In the genomic region with DNA sequence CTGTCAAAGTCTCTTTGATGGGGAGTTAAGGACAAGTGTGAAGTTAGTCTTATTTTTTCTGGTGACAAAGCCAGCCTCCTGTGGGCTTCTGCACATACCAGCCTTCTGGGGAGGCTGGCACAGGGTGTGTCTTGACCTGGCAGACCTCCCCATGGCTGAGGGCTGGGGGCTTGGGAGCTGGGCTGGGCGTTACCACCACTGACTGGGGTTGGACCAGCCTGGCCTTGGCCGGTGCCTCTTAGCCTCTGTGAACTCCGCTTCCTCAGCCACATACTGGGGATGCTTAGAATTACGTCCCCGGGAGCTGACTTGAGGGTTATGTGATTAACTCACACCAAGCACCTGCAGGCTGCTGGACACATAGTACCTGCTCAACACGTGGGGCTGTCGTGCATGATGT, we compare ENCODE assay signal across 20 cellular contexts. TPM values are rescaled to one million over a fixed set of nuclear protein-coding genes. Genes with fewer than 3 reads are reported as not detected.
DNase-seq lines count a peak whose midpoint lies in the region; ATAC-seq and TF ChIP-seq lines count a peak whose summit lies in the region.
"Had no signal": no experiment of that assay in that cellular context is flagged by ENCODE, and none has a peak within 500 bp of the region (broad histone marks: within the 10 kb centered on the region; RNA-seq: fewer than 3 reads in every experiment).

No MANE protein-coding gene starts in this region.

- H3K9me2 ChIP-seq in HCT116 (ENCODE audit: insufficient read depth): no peaks in the 10 kb centered on the region

- H3K27ac ChIP-seq in HCT116 (ENCODE audit: low read depth, low read length): no peak overlapping the region
- no peak overlapping the region for H3K27ac ChIP-seq in neuronal stem cell (replicated peaks; ENCODE audit: low read length)
- no peak overlapping the region for H3K27ac ChIP-seq in foreskin keratinocyte

- H3K27me3 ChIP-seq in HCT116 (ENCODE audit: insufficient read depth, low read length): no peaks in the 10 kb centered on the region
- H3K27me3 ChIP-seq in neuronal stem cell (ENCODE audit: control insufficient read depth in 3 of 3, insufficient read depth in 3 of 3, low read depth in 1 of 3, low read length in 3 of 3): no peaks in the 10 kb centered on the region
- H3K27me3 ChIP-seq in foreskin keratinocyte: no peaks in the 10 kb centered on the region

- H3K9ac ChIP-seq in HCT116 (ENCODE audit: low read length) (no peak overlapping the region), neuronal stem cell (ENCODE audit: low read depth, low read length, poor library complexity) (no peak overlapping the region)

- H3K9me3 Mint-ChIP-seq in endothelial cell (ENCODE audit: unreplicated experiment): no peaks in the 10 kb centered on the region

- H3K4me1 ChIP-seq in HCT116 (ENCODE audit: control insufficient read depth in 1 of 2, insufficient read depth in 2 of 2, low read length in 2 of 2) (peaks cover 2 to 6% of the 10 kb centered on the region in 2 experiments; a peak in 3 of 4 replicates), neuronal stem cell (ENCODE audit: control insufficient read depth in 2 of 2, insufficient read depth in 1 of 2, low read depth in 1 of 2, low read length in 2 of 2) (peaks cover 1 to 12% of the 10 kb centered on the region in 2 donors), foreskin keratinocyte (no peaks in the 10 kb centered on the region)

- RAD21 ChIA-PET in HCT116 (lab: Charles Lee; ENCODE audit: low non-redundant PET in 1 of 2, low total read pairs in 2 of 2, uncharacterized antibody in 2 of 2, unreplicated experiment in 2 of 2): no interaction called here

- no CpG with 5 or more reads among the region's 7 CpGs for WGBS in neuronal stem cell (ENCODE audit: extremely low coverage in 2 of 2, insufficient read length in 2 of 2, insufficient replicate concordance in 1 of 2), 2 donors

- H2BK5ac ChIP-seq in neuronal stem cell (ENCODE audit: low read length): peak overlapping the region; percentile 91

- H3K27me3 Mint-ChIP-seq in T-helper 17 cell: no peaks in the 10 kb centered on the region
- peaks cover 5% of the 10 kb centered on the region for H3K27me3 Mint-ChIP-seq in endothelial cell (ENCODE audit: unreplicated experiment)
- H3K27me3 Mint-ChIP-seq: CD4-positive, alpha-beta memory T cell had no signal

- H3K36me3 Mint-ChIP-seq in T-helper 17 cell (ENCODE audit: low read depth) (no peaks in the 10 kb centered on the region), endothelial cell (ENCODE audit: low read depth, unreplicated experiment) (peaks cover 26% of the 10 kb centered on the region)

- peak overlapping the region; percentile 0 for H4K8ac ChIP-seq in neuronal stem cell (ENCODE audit: low read depth, low read length)

- no peak for TF ChIP-seq RAD21 in HCT116 (IDR thresholded peaks at IDR 0.05; ENCODE audit: low read depth)

- H3K4me2 ChIP-seq in HCT116 (ENCODE audit: low read length) (no peak overlapping the region), neuronal stem cell (ENCODE audit: insufficient read depth, low read length, poor library complexity, severe bottlenecking) (no peak overlapping the region)

- no TSS peak for BruUV-seq in HCT116 (replicated peaks; lab: Mats Ljungman, UMichigan)

- H2BK12ac ChIP-seq in neuronal stem cell (ENCODE audit: low read length): no peak overlapping the region

- H3K4me3 ChIP-seq in HCT116 (replicated peaks in 1 of 2; ENCODE audit: low read depth in 1 of 2, low read length in 2 of 2) (no peak overlapping the region), neuronal stem cell (ENCODE audit: low read length in 2 of 2) (no peak overlapping the region)

- H2AK5ac ChIP-seq in neuronal stem cell (ENCODE audit: low read depth, low read length): peak overlapping the region; percentile 25

- no peaks in the 10 kb centered on the region for H3K79me2 ChIP-seq in HCT116 (ENCODE audit: insufficient read depth, low read length)

- H3K27ac Mint-ChIP-seq in T-helper 17 cell (peak overlapping the region; percentile 83), endothelial cell (ENCODE audit: unreplicated experiment) (no peak overlapping the region)

- no peak for TF ChIP-seq POLR2A in HCT116 (IDR thresholded peaks at IDR 0.05; ENCODE audit: borderline replicate concordance, extremely low read depth, insufficient read depth, insufficient read length)

- no peak overlapping the region for H2BK15ac ChIP-seq in neuronal stem cell (ENCODE audit: low read length)

- H3K4me1 Mint-ChIP-seq in T-helper 17 cell (peaks cover 3% of the 10 kb centered on the region), endothelial cell (ENCODE audit: unreplicated experiment) (peaks cover 3% of the 10 kb centered on the region)

- no peak overlapping the region for H3K4ac ChIP-seq in neuronal stem cell (ENCODE audit: low read length)

- no peaks in the 10 kb centered on the region for H3K79me1 ChIP-seq in neuronal stem cell (ENCODE audit: low read depth, low read length)

- ATAC-seq in HCT116: peak; percentile 20; the same call in 1 of the 2 replicates
- ATAC-seq in T-helper 17 cell: no peak
- no peak for ATAC-seq in GM19328 (IDR thresholded peaks at IDR 0.05; ENCODE audit: unreplicated experiment)
- ATAC-seq in HG03565 (IDR thresholded peaks at IDR 0.05; ENCODE audit: unreplicated experiment): no peak
- no peak for ATAC-seq in foreskin keratinocyte

- POLR2A ChIA-PET in HCT116 (lab: Charles Lee): no interaction called here

- H3K36me3 ChIP-seq in HCT116 (ENCODE audit: control insufficient read depth in 1 of 2, insufficient read depth in 2 of 2, low read length in 2 of 2) (no peaks in the 10 kb centered on the region), neuronal stem cell (replicated peaks in 1 of 2; ENCODE audit: control insufficient read depth in 2 of 2, insufficient read depth in 2 of 2, low read length in 2 of 2) (no peaks in the 10 kb centered on the region)

- H3K14ac ChIP-seq in neuronal stem cell (ENCODE audit: low read length): peak overlapping the region; percentile 42

- H3K4me3 Mint-ChIP-seq in T-helper 17 cell (no peak overlapping the region), endothelial cell (ENCODE audit: unreplicated experiment) (peak overlapping the region; percentile 54)
- H3K4me3 Mint-ChIP-seq: CD4-positive, alpha-beta memory T cell had no signal

- no peak overlapping the region for H4K91ac ChIP-seq in neuronal stem cell (ENCODE audit: low read depth, low read length, poor library complexity)

- DNase-seq in HCT116 (ENCODE audit: low read depth, low spot score) (no peak), T-helper 17 cell (no peak), endothelial cell (ENCODE audit: low spot score) (no peak), neuronal stem cell (ENCODE audit: low spot score) (no peak), foreskin keratinocyte (no peak)
- DNase-seq in activated naive CD4-positive, alpha-beta T cell treated with anti-CD3 and anti-CD28 coated beads, Interleukin-2, amount 50 U/mL, for 16 hours: no peak
- DNase-seq: C1 segment of cervical spinal cord; Calu3; CD4-positive, alpha-beta memory T cell; COR-L47; DMS53; DMS79 treated with DMSO at 0.1 percent for 48 hours; GF-D8; GOT3; H7; HCEC 1CT had no signal

- H3K18ac ChIP-seq in neuronal stem cell (ENCODE audit: low read length): peak overlapping the region; percentile 53

- CTCF ChIA-PET in HCT116 (lab: Charles Lee): no interaction called here

- H2AFZ ChIP-seq in HCT116 (ENCODE audit: low read depth, low read length, poor library complexity, severe bottlenecking) (no peak overlapping the region), neuronal stem cell (ENCODE audit: low read length) (no peak overlapping the region)

- no peak overlapping the region for H3K23ac ChIP-seq in neuronal stem cell (ENCODE audit: low read depth, low read length, poor library complexity)

- no peak for TF ChIP-seq CTCF in HCT116 (IDR thresholded peaks at IDR 0.05 in 2 of 3, conservative IDR thresholded peaks at IDR 0.05 in 1 of 3; ENCODE audit: borderline replicate concordance in 1 of 3, insufficient read depth in 1 of 3, low read depth in 2 of 3, low read length in 2 of 3)
- no peak for TF ChIP-seq CTCF in endothelial cell (IDR thresholded peaks at IDR 0.05; ENCODE audit: unreplicated experiment)
- no peak for TF ChIP-seq CTCF in foreskin keratinocyte (conservative IDR thresholded peaks at IDR 0.05)

- intact Hi-C loops in HCT116 (cut with micrococcal nuclease): no loop called here

- no peaks in the 10 kb centered on the region for H4K20me1 ChIP-seq in HCT116 (ENCODE audit: insufficient read depth)

- H3K9me3 ChIP-seq in HCT116 (ENCODE audit: control insufficient read depth in 1 of 2, insufficient read depth in 1 of 2, low read depth in 1 of 2, low read length in 2 of 2) (no peaks in the 10 kb centered on the region), T-helper 17 cell (ENCODE audit: control insufficient read depth, low read length, poor library complexity, severe bottlenecking) (no peaks in the 10 kb centered on the region), neuronal stem cell (replicated peaks in 1 of 2; ENCODE audit: control insufficient read depth in 2 of 2, insufficient read depth in 1 of 2, low read depth in 1 of 2, low read length in 2 of 2) (no peaks in the 10 kb centered on the region)

- no peak overlapping the region for H2BK120ac ChIP-seq in neuronal stem cell (ENCODE audit: low read depth, low read length)

RNA-seq across cellular contexts. Expression of a gene that starts 14.0 kb away (rescaled TPM):
- total RNA-seq in HCT116 (2021; ENCODE audit: unreplicated experiment): 12.5 TPM
- polyA plus RNA-seq in HCT116 (2012): 8.8 and 10.0 TPM in 2 replicates
- total RNA-seq in T-helper 17 cell: 100 to 1,000 TPM; 134 TPM
- 114 TPM for total RNA-seq in endothelial cell (ENCODE audit: unreplicated experiment)
- 0.13 TPM for polyA plus RNA-seq in neuronal stem cell (2013, experiment 1 of 2)
- polyA plus RNA-seq in neuronal stem cell (2013, experiment 2 of 2): 0.08 TPM
- total RNA-seq in foreskin keratinocyte: 18.7 and 30.1 TPM in 2 replicates
- polyA plus RNA-seq in foreskin keratinocyte: 11.2 and 16.7 TPM in 2 replicates
- total RNA-seq: G401 had no signal

RNA-seq across cellular contexts. Expression of a gene that starts 54.5 kb away (rescaled TPM):
- total RNA-seq in HCT116 (2021; ENCODE audit: unreplicated experiment) (6.1 TPM), T-helper 17 cell (1 to 10 TPM; 4.1 to 4.3 TPM), endothelial cell (ENCODE audit: unreplicated experiment) (0.74 TPM), foreskin keratinocyte (0.39 and 0.85 TPM in 2 replicates)
- 5.1 TPM in 2 replicates for polyA plus RNA-seq in HCT116 (2012)
- 0.78 TPM for polyA plus RNA-seq in neuronal stem cell (2013, experiment 1 of 2)
- 0.93 TPM for polyA plus RNA-seq in neuronal stem cell (2013, experiment 2 of 2)
- 0.33 and 0.49 TPM in 2 replicates for polyA plus RNA-seq in foreskin keratinocyte

RNA-seq across cellular contexts. Expression of a gene that starts 56.4 kb away (rescaled TPM):
- not detected for total RNA-seq in HCT116 (2021; ENCODE audit: unreplicated experiment)
- not detected in 2 replicates for polyA plus RNA-seq in HCT116 (2012)
- total RNA-seq in T-helper 17 cell: not detected
- 1.7 TPM for total RNA-seq in endothelial cell (ENCODE audit: unreplicated experiment)
- polyA plus RNA-seq in neuronal stem cell (2013, experiment 1 of 2): 2.9 TPM
- 2.8 TPM for polyA plus RNA-seq in neuronal stem cell (2013, experiment 2 of 2)
- total RNA-seq in foreskin keratinocyte: not detected in 2 replicates
- not detected in 2 replicates for polyA plus RNA-seq in foreskin keratinocyte
- total RNA-seq: A172; Calu3; CD4-positive, alpha-beta memory T cell had no signal
- polyA plus RNA-seq: CD4-positive, alpha-beta memory T cell had no signal
